15 cellular contexts compared by ENCODE assay signal in genomic region chr16:10561001-10561400, GRCh38. TPM values are rescaled to one million over a fixed set of nuclear protein-coding genes. Genes with fewer than 3 reads are reported as not detected.
"Had no signal": no experiment of that assay in that cellular context is flagged by ENCODE, and none has a peak within 500 bp of the region (broad histone marks: within the 10 kb centered on the region; RNA-seq: fewer than 3 reads in every experiment).

No MANE protein-coding gene starts in this region.

- DNase-seq: activated CD4-positive, alpha-beta T cell treated with anti-CD3 and anti-CD28 coated beads, Interleukin-2, amount 10 ng/mL, durations not matched to agents 24 days and 14 days; activated naive CD4-positive, alpha-beta T cell treated with Interleukin-2 at 50 U/mL for 16 hours; activated naive CD8-positive, alpha-beta T cell treated with anti-CD3 and anti-CD28 coated beads, Interleukin-2, amount 50 U/mL, for 24 hours; colonic mucosa; effector CD8-positive, alpha-beta T cell; hypothalamus; mesenchymal stem cell; SK-N-SH; stimulated activated CD4-positive, alpha-beta T cell treated with anti-CD3 and anti-CD28 coated beads, Interleukin-4, amount 100 ng/mL, for 1 hour; stimulated activated CD8-positive, alpha-beta memory T cell treated with anti-CD3 and anti-CD28 coated beads, Interleukin-4, amount 100 ng/mL, for 48 hours had no signal

- H3K9me3 ChIP-seq: colonic mucosa, SK-N-SH had no signal

- H3K27me3 ChIP-seq: cardiac muscle cell, colonic mucosa had no signal

- H3K27ac ChIP-seq: cardiac muscle cell, colonic mucosa, epithelial cell of prostate had no signal

- H3K4me1 ChIP-seq: colonic mucosa had no signal

- ATAC-seq: activated naive CD8-positive, alpha-beta T cell treated with anti-CD3 and anti-CD28 coated beads, Interleukin-2, amount 50 U/mL, for 24 hours; WTC11 had no signal

- H3K36me3 ChIP-seq: cardiac muscle cell, colonic mucosa had no signal

- H3K4me3 ChIP-seq: cardiac muscle cell, colonic mucosa had no signal

RNA-seq across cellular contexts. Expression of gene EMP2, which starts 19.4 kb away (rescaled TPM):
- total RNA-seq: activated CD4-positive, alpha-beta T cell treated with anti-CD3 and anti-CD28 coated beads, Interleukin-2, amount 10 ng/mL, durations not matched to agents 24 days and 14 days; natural killer cell treated with Interleukin-12 subunit alpha and Interleukin-12 subunit beta and Interleukin-15 and Interleukin-18, amount 100 ng/mL, for 72 hours; T-helper 1 cell treated with Interleukin-12 subunit alpha and Interleukin-12 subunit beta and Interleukin-4 antibody, amounts not matched to agents 30 ng/mL and 1 ng/mL, for 36 hours had no signal
